ENCODE assay signal across 1 cellular context in the genomic region with DNA sequence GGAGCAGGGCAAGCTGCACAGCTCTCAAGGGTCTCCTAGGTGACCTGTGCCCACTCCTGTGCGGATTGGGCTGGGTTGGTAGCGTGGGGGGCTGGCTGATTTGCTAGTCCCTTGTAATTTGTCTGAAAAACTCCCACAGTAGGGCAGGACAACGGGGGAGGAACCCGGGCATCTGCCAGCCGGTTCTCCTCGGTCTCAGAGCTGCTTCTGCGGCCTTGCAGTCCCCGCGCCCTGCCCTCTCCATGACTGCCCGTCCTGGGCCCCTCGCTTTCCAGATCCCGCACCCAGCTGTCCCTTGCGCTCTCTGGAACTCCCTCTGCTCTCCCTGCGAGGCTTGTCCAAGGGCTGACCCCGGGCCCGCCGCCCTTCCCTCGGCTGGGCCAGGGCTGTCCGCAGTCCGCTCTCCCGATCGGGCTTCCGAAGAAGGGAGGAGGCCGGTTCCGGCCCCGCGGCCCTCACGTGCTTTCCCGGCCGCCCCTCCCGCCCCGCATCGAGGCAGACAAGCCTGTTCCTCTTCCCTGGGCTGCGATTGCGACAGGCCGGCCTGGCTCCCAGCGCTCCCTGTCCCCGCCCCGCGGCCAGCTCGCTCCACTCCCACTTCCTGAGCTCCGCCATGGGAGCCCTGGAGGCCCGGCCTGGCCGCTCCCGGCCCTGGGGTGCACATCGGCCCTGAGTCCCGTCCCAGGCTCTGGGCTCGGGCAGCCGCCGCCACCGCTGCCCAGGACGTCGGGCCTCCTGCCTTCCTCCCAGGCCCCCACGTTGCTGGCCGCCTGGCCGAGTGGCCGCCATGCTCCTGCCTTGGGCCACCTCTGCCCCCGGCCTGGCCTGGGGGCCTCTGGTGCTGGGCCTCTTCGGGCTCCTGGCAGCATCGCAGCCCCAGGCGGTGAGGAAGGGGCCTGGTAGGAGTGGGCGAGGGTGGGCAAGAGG.
A peak's percentile ranks its signal among the peaks of the same experiment; 100 is the strongest.
TF ChIP-seq lines count a peak whose summit lies in the region.

Gene LTBR, plus strand, starts transcription at position 591 of the 927 bp plus-strand sequence. Its CDS starts 197 bp downstream, at position 788.

TF ChIP-seq in HepG2, 621 proteins besides CTCF, POLR2A, EP300 and RAD21 (continued from another document and continues in another):
- TF ChIP-seq, protein P1, sequence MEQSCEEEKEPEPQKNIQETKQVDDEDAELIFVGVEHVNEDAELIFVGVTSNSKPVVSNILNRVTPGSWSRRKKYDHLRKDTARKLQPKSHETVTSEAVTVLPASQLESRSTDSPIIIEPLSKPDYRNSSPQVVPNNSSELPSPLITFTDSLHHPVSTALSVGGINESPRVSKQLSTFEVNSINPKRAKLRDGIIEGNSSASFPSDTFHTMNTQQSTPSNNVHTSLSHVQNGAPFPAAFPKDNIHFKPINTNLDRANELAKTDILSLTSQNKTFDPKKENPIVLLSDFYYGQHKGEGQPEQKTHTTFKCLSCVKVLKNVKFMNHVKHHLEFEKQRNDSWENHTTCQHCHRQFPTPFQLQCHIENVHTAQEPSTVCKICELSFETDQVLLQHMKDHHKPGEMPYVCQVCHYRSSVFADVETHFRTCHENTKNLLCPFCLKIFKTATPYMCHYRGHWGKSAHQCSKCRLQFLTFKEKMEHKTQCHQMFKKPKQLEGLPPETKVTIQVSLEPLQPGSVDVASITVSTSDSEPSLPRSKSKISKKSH (CRISPR knock-in tag; IDR thresholded peaks at IDR 0.05; ENCODE audit: borderline replicate concordance), result peak; percentile 55; the same call in 1 of the 2 replicates
- TF ChIP-seq, protein P2, sequence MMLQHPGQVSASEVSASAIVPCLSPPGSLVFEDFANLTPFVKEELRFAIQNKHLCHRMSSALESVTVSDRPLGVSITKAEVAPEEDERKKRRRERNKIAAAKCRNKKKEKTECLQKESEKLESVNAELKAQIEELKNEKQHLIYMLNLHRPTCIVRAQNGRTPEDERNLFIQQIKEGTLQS (CRISPR knock-in tag; IDR thresholded peaks at IDR 0.05), result 0 out of 2 replicates have a peak, but pooled peaks have one; percentile 45
- peak; percentile 44; the same call in 1 of the 2 replicates for TF ChIP-seq KLF12 (CRISPR knock-in tag; IDR thresholded peaks at IDR 0.05; ENCODE audit: borderline replicate concordance)
- TF ChIP-seq GTF3A (CRISPR knock-in tag; conservative IDR thresholded peaks at IDR 0.05), result 0 out of 2 replicates have a peak, but pooled peaks have one; percentile 32
- no peak for TF ChIP-seq JUND (CRISPR knock-in tag; IDR thresholded peaks at IDR 0.05)
- TF ChIP-seq ZNF124 (CRISPR knock-in tag; IDR thresholded peaks at IDR 0.05), result peak; percentile 64
- TF ChIP-seq, protein P3, sequence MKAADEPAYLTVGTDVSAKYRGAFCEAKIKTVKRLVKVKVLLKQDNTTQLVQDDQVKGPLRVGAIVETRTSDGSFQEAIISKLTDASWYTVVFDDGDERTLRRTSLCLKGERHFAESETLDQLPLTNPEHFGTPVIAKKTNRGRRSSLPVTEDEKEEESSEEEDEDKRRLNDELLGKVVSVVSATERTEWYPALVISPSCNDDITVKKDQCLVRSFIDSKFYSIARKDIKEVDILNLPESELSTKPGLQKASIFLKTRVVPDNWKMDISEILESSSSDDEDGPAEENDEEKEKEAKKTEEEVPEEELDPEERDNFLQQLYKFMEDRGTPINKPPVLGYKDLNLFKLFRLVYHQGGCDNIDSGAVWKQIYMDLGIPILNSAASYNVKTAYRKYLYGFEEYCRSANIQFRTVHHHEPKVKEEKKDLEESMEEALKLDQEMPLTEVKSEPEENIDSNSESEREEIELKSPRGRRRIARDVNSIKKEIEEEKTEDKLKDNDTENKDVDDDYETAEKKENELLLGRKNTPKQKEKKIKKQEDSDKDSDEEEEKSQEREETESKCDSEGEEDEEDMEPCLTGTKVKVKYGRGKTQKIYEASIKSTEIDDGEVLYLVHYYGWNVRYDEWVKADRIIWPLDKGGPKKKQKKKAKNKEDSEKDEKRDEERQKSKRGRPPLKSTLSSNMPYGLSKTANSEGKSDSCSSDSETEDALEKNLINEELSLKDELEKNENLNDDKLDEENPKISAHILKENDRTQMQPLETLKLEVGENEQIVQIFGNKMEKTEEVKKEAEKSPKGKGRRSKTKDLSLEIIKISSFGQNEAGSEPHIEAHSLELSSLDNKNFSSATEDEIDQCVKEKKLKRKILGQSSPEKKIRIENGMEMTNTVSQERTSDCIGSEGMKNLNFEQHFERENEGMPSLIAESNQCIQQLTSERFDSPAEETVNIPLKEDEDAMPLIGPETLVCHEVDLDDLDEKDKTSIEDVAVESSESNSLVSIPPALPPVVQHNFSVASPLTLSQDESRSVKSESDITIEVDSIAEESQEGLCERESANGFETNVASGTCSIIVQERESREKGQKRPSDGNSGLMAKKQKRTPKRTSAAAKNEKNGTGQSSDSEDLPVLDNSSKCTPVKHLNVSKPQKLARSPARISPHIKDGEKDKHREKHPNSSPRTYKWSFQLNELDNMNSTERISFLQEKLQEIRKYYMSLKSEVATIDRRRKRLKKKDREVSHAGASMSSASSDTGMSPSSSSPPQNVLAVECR (CRISPR knock-in tag; IDR thresholded peaks at IDR 0.05; ENCODE audit: borderline replicate concordance), result peak; percentile 96
- peak; percentile 96; the same call in 1 of the 2 replicates for TF ChIP-seq ZNF747 (CRISPR knock-in tag; IDR thresholded peaks at IDR 0.05; ENCODE audit: borderline replicate concordance)
- TF ChIP-seq HIVEP1 (CRISPR knock-in tag; IDR thresholded peaks at IDR 0.05), result peak; percentile 75; the same call in 1 of the 2 replicates
- no peak for TF ChIP-seq HNRNPH1 (optimal IDR thresholded peaks at IDR 0.05; ENCODE audit: low read depth, low read length)
- no peak for TF ChIP-seq ZNF432 (CRISPR knock-in tag; IDR thresholded peaks at IDR 0.05; ENCODE audit: borderline replicate concordance)
- TF ChIP-seq, protein P4, sequence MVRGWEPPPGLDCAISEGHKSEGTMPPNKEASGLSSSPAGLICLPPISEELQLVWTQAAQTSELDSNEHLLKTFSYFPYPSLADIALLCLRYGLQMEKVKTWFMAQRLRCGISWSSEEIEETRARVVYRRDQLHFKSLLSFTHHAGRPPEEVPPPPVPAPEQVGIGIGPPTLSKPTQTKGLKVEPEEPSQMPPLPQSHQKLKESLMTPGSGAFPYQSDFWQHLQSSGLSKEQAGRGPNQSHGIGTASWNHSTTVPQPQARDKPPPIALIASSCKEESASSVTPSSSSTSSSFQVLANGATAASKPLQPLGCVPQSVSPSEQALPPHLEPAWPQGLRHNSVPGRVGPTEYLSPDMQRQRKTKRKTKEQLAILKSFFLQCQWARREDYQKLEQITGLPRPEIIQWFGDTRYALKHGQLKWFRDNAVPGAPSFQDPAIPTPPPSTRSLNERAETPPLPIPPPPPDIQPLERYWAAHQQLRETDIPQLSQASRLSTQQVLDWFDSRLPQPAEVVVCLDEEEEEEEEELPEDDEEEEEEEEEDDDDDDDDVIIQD (CRISPR knock-in tag; IDR thresholded peaks at IDR 0.05; ENCODE audit: low read depth), result peak; percentile 26; the same call in 1 of the 2 replicates
- 0 out of 2 replicates have a peak, but pooled peaks have one; percentile 38 for TF ChIP-seq MYNN (CRISPR knock-in tag; IDR thresholded peaks at IDR 0.05; ENCODE audit: low read depth)
- no peak for TF ChIP-seq ZBTB49 (CRISPR knock-in tag; IDR thresholded peaks at IDR 0.05; ENCODE audit: borderline replicate concordance)
- no peak for TF ChIP-seq TRIM22 (IDR thresholded peaks at IDR 0.05)
- peak; percentile 73 for TF ChIP-seq RNF2 (conservative IDR thresholded peaks at IDR 0.05; ENCODE audit: low read depth)
- peak; percentile 95 for TF ChIP-seq ZNF878 (CRISPR knock-in tag; IDR thresholded peaks at IDR 0.05)
- TF ChIP-seq ZNF121 (CRISPR knock-in tag; IDR thresholded peaks at IDR 0.05), result peak; percentile 72; the same call in 1 of the 2 replicates
- TF ChIP-seq ZNF781 (CRISPR knock-in tag; IDR thresholded peaks at IDR 0.05; ENCODE audit: borderline replicate concordance, not compliant biosample characterization), result peak; percentile 73
- TF ChIP-seq, protein P5, sequence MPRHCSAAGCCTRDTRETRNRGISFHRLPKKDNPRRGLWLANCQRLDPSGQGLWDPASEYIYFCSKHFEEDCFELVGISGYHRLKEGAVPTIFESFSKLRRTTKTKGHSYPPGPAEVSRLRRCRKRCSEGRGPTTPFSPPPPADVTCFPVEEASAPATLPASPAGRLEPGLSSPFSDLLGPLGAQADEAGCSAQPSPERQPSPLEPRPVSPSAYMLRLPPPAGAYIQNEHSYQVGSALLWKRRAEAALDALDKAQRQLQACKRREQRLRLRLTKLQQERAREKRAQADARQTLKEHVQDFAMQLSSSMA (CRISPR knock-in tag; IDR thresholded peaks at IDR 0.05), result peak; percentile 76; the same call in 1 of the 2 replicates
- TF ChIP-seq CCDC6 (CRISPR knock-in tag; IDR thresholded peaks at IDR 0.05), result peak; percentile 98
- TF ChIP-seq, protein P6, sequence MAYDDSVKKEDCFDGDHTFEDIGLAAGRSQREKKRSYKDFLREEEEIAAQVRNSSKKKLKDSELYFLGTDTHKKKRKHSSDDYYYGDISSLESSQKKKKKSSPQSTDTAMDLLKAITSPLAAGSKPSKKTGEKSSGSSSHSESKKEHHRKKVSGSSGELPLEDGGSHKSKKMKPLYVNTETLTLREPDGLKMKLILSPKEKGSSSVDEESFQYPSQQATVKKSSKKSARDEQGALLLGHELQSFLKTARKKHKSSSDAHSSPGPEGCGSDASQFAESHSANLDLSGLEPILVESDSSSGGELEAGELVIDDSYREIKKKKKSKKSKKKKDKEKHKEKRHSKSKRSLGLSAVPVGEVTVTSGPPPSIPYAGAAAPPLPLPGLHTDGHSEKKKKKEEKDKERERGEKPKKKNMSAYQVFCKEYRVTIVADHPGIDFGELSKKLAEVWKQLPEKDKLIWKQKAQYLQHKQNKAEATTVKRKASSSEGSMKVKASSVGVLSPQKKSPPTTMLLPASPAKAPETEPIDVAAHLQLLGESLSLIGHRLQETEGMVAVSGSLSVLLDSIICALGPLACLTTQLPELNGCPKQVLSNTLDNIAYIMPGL (CRISPR knock-in tag; IDR thresholded peaks at IDR 0.05; ENCODE audit: borderline replicate concordance in 1 of 2, low read depth in 1 of 2), result peak; percentile 85 to 93
- peak; percentile 82; the same call in 1 of the 2 replicates for TF ChIP-seq ZNF431 (CRISPR knock-in tag; IDR thresholded peaks at IDR 0.05; ENCODE audit: borderline replicate concordance, low read depth)
- TF ChIP-seq AKAP8 (CRISPR knock-in tag; IDR thresholded peaks at IDR 0.05), result peak; percentile 84; the same call in 1 of the 2 replicates
- TF ChIP-seq ZNF160 (CRISPR knock-in tag; IDR thresholded peaks at IDR 0.05), result peak; percentile 58; the same call in 1 of the 2 replicates
- TF ChIP-seq CCAR2 (optimal IDR thresholded peaks at IDR 0.05; ENCODE audit: low read depth, low read length), result no peak
- TF ChIP-seq ZKSCAN1 (IDR thresholded peaks at IDR 0.05; ENCODE audit: low read length), result no peak
- no peak for TF ChIP-seq ZNF572 (CRISPR knock-in tag; IDR thresholded peaks at IDR 0.05)
- peak; percentile 93 for TF ChIP-seq MTF2 (CRISPR knock-in tag; IDR thresholded peaks at IDR 0.05; ENCODE audit: borderline replicate concordance)
- TF ChIP-seq SAP130 (CRISPR knock-in tag; IDR thresholded peaks at IDR 0.05; ENCODE audit: low read depth), result peak; percentile 97
- 0 out of 2 replicates have a peak, but pooled peaks have one; percentile 69 for TF ChIP-seq ZNF230 (CRISPR knock-in tag; IDR thresholded peaks at IDR 0.05)
- TF ChIP-seq ZNF552 (CRISPR knock-in tag; IDR thresholded peaks at IDR 0.05; ENCODE audit: borderline replicate concordance), result peak; percentile 84
- TF ChIP-seq, protein P7, sequence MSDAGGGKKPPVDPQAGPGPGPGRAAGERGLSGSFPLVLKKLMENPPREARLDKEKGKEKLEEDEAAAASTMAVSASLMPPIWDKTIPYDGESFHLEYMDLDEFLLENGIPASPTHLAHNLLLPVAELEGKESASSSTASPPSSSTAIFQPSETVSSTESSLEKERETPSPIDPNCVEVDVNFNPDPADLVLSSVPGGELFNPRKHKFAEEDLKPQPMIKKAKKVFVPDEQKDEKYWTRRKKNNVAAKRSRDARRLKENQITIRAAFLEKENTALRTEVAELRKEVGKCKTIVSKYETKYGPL (CRISPR knock-in tag; IDR thresholded peaks at IDR 0.05), result peak; percentile 34; the same call in 1 of the 2 replicates
- TF ChIP-seq NR1H2 (CRISPR knock-in tag; IDR thresholded peaks at IDR 0.05; ENCODE audit: borderline replicate concordance, low read depth), result 0 out of 2 replicates have a peak, but pooled peaks have one; percentile 60
- TF ChIP-seq ZNF766 (CRISPR knock-in tag; IDR thresholded peaks at IDR 0.05; ENCODE audit: borderline replicate concordance), result no peak
- TF ChIP-seq MEIS1 (CRISPR knock-in tag; IDR thresholded peaks at IDR 0.05; ENCODE audit: borderline replicate concordance), result peak; percentile 66; the same call in 1 of the 2 replicates
- peak; percentile 34 for TF ChIP-seq HNRNPLL (IDR thresholded peaks at IDR 0.05; ENCODE audit: low read depth, low read length, poor library complexity, severe bottlenecking)
- 0 out of 4 replicates have a peak, but pooled peaks of 1 of the 2 experiments have one; percentile 8 for TF ChIP-seq NR2F1 (CRISPR knock-in tag; IDR thresholded peaks at IDR 0.05)
- peak; percentile 94 for TF ChIP-seq KDM4B (CRISPR knock-in tag; IDR thresholded peaks at IDR 0.05)
- peak; percentile 77; the same call in 1 of the 2 replicates for TF ChIP-seq ZNF337 (CRISPR knock-in tag; IDR thresholded peaks at IDR 0.05; ENCODE audit: borderline replicate concordance, low read depth)
- peak; percentile 80 for TF ChIP-seq NAIF1 (CRISPR knock-in tag; IDR thresholded peaks at IDR 0.05; ENCODE audit: borderline replicate concordance)
